1 cellular context compared by ENCODE assay signal in the genomic region with DNA sequence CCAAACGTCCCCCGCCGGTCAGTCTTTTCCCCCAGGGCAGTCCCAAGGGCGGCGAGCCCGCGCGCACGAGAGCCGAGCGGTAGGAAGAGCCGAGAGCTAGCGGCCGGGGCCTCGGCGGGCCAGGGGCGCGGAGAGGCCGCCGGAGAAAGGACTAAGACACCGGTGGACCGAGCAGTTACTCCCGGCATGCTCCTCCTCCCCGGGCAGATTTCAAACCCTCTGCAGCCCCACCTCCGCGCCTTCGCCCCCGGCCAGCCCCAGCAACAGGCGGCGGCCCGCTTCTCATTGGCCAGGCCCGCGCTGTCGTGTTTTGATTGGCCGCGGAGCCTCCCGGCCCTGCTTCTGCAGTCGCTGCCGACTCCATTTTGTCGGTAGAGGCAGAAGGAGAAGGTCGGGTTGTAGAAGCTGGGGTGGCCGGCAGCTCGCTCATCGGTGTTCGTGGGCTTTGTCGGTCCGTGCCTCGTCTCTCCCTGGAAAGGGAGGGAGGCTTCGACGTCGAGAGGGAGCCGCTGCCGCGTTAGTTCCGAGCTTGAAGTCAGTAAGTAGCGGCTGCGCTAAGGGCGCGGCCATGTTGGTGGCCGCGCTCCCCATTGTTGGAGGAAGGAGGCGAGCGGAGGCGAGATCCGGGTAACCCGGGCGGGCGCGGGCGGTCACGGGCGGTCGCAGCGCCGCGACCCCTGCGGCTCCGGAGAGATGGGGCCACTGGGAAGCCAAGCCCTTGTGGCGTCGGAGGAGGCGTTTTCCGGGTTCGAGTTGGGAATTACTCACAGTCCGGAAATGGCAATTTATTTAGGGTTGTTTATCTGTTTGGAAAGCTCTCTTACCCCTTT.
A peak's percentile ranks its signal among the peaks of the same experiment; 100 is the strongest.
TF ChIP-seq lines count a peak whose summit lies in the region.

TSS of gene PNRC2 (plus strand) at position 368 of the 830 bp plus-strand sequence. CDS start 1,630 bp downstream, outside the sequence.

TF ChIP-seq in HepG2, 621 proteins besides CTCF, POLR2A, EP300 and RAD21 (continued from another document and continues in another):
- TF ChIP-seq, protein P1, sequence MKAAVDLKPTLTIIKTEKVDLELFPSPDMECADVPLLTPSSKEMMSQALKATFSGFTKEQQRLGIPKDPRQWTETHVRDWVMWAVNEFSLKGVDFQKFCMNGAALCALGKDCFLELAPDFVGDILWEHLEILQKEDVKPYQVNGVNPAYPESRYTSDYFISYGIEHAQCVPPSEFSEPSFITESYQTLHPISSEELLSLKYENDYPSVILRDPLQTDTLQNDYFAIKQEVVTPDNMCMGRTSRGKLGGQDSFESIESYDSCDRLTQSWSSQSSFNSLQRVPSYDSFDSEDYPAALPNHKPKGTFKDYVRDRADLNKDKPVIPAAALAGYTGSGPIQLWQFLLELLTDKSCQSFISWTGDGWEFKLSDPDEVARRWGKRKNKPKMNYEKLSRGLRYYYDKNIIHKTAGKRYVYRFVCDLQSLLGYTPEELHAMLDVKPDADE (CRISPR knock-in tag; IDR thresholded peaks at IDR 0.05), result no peak
- TF ChIP-seq SP2 (CRISPR knock-in tag; IDR thresholded peaks at IDR 0.05) (peak; percentile 79), CCAR2 (optimal IDR thresholded peaks at IDR 0.05; ENCODE audit: low read depth, low read length) (no peak), DDIT3 (CRISPR knock-in tag; IDR thresholded peaks at IDR 0.05) (no peak), CREM (IDR thresholded peaks at IDR 0.05) (no peak), CREM (CRISPR knock-in tag; IDR thresholded peaks at IDR 0.05) (no peak), HDAC6 (IDR thresholded peaks at IDR 0.05; ENCODE audit: low read depth, low read length) (no peak), SRSF1 (optimal IDR thresholded peaks at IDR 0.05; ENCODE audit: low read depth, low read length) (peak; percentile 83), PRDM10 (CRISPR knock-in tag; IDR thresholded peaks at IDR 0.05; ENCODE audit: low read depth) (no peak), ZFP37 (CRISPR knock-in tag; IDR thresholded peaks at IDR 0.05; ENCODE audit: borderline replicate concordance) (peak; percentile 31; the same call in 1 of the 2 replicates), NR2F1 (CRISPR knock-in tag; IDR thresholded peaks at IDR 0.05) (no peak), ZNF337 (CRISPR knock-in tag; IDR thresholded peaks at IDR 0.05; ENCODE audit: borderline replicate concordance, low read depth) (no peak), ARNT2 (CRISPR knock-in tag; IDR thresholded peaks at IDR 0.05; ENCODE audit: low read depth) (peak; percentile 57), ZNF792 (CRISPR knock-in tag; IDR thresholded peaks at IDR 0.05) (peak; percentile 74; the same call in 1 of the 2 replicates), KAT2B (IDR thresholded peaks at IDR 0.05; ENCODE audit: borderline replicate concordance, low read depth, low read length) (no peak), ZFP36L2 (CRISPR knock-in tag; IDR thresholded peaks at IDR 0.05) (peak; percentile 82; the same call in 1 of the 2 replicates), ZNF30 (CRISPR knock-in tag; IDR thresholded peaks at IDR 0.05) (no peak), MXD3 (CRISPR knock-in tag; IDR thresholded peaks at IDR 0.05) (peak; percentile 65), MXD1 (CRISPR knock-in tag; IDR thresholded peaks at IDR 0.05) (peak; percentile 77), REPIN1 (CRISPR knock-in tag; IDR thresholded peaks at IDR 0.05; ENCODE audit: borderline replicate concordance, low read depth) (peak; percentile 59), AGO1 (IDR thresholded peaks at IDR 0.05; ENCODE audit: low read depth, low read length, poor library complexity, severe bottlenecking) (peak; percentile 56), ZNF709 (CRISPR knock-in tag; IDR thresholded peaks at IDR 0.05) (no peak; the same call in 1 of the 2 replicates), ZNF10 (CRISPR knock-in tag; IDR thresholded peaks at IDR 0.05; ENCODE audit: borderline replicate concordance, low read depth) (no peak), YEATS4 (CRISPR knock-in tag; IDR thresholded peaks at IDR 0.05; ENCODE audit: borderline replicate concordance) (peak; percentile 93), GLI4 (CRISPR knock-in tag; IDR thresholded peaks at IDR 0.05; ENCODE audit: borderline replicate concordance) (no peak; the same call in 1 of the 2 replicates), SMC3 (IDR thresholded peaks at IDR 0.05; ENCODE audit: low read length) (no peak), ARHGAP35 (CRISPR knock-in tag; IDR thresholded peaks at IDR 0.05; ENCODE audit: borderline replicate concordance) (peak; percentile 71; the same call in 1 of the 2 replicates), ZFP62 (CRISPR knock-in tag; IDR thresholded peaks at IDR 0.05) (no peak), ZNF383 (CRISPR knock-in tag; IDR thresholded peaks at IDR 0.05; ENCODE audit: borderline replicate concordance) (0 out of 2 replicates have a peak, but pooled peaks have one; percentile 83), MYC (CRISPR knock-in tag; IDR thresholded peaks at IDR 0.05; ENCODE audit: borderline replicate concordance) (peak; percentile 77), SMAD3 (CRISPR knock-in tag; IDR thresholded peaks at IDR 0.05) (no peak)
- TF ChIP-seq, protein P2, sequence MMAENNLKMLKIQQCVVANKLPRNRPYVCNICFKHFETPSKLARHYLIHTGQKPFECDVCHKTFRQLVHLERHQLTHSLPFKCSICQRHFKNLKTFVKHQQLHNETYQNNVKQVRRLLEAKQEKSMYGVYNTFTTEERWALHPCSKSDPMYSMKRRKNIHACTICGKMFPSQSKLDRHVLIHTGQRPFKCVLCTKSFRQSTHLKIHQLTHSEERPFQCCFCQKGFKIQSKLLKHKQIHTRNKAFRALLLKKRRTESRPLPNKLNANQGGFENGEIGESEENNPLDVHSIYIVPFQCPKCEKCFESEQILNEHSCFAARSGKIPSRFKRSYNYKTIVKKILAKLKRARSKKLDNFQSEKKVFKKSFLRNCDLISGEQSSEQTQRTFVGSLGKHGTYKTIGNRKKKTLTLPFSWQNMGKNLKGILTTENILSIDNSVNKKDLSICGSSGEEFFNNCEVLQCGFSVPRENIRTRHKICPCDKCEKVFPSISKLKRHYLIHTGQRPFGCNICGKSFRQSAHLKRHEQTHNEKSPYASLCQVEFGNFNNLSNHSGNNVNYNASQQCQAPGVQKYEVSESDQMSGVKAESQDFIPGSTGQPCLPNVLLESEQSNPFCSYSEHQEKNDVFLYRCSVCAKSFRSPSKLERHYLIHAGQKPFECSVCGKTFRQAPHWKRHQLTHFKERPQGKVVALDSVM (CRISPR knock-in tag; IDR thresholded peaks at IDR 0.05), result peak; percentile 62
- TF ChIP-seq, protein P3, sequence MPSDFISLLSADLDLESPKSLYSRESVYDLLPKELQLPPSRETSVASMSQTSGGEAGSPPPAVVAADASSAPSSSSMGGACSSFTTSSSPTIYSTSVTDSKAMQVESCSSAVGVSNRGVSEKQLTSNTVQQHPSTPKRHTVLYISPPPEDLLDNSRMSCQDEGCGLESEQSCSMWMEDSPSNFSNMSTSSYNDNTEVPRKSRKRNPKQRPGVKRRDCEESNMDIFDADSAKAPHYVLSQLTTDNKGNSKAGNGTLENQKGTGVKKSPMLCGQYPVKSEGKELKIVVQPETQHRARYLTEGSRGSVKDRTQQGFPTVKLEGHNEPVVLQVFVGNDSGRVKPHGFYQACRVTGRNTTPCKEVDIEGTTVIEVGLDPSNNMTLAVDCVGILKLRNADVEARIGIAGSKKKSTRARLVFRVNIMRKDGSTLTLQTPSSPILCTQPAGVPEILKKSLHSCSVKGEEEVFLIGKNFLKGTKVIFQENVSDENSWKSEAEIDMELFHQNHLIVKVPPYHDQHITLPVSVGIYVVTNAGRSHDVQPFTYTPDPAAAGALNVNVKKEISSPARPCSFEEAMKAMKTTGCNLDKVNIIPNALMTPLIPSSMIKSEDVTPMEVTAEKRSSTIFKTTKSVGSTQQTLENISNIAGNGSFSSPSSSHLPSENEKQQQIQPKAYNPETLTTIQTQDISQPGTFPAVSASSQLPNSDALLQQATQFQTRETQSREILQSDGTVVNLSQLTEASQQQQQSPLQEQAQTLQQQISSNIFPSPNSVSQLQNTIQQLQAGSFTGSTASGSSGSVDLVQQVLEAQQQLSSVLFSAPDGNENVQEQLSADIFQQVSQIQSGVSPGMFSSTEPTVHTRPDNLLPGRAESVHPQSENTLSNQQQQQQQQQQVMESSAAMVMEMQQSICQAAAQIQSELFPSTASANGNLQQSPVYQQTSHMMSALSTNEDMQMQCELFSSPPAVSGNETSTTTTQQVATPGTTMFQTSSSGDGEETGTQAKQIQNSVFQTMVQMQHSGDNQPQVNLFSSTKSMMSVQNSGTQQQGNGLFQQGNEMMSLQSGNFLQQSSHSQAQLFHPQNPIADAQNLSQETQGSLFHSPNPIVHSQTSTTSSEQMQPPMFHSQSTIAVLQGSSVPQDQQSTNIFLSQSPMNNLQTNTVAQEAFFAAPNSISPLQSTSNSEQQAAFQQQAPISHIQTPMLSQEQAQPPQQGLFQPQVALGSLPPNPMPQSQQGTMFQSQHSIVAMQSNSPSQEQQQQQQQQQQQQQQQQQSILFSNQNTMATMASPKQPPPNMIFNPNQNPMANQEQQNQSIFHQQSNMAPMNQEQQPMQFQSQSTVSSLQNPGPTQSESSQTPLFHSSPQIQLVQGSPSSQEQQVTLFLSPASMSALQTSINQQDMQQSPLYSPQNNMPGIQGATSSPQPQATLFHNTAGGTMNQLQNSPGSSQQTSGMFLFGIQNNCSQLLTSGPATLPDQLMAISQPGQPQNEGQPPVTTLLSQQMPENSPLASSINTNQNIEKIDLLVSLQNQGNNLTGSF (CRISPR knock-in tag; IDR thresholded peaks at IDR 0.05), result no peak; the same call in 1 of the 2 replicates
- TF ChIP-seq, protein P4, sequence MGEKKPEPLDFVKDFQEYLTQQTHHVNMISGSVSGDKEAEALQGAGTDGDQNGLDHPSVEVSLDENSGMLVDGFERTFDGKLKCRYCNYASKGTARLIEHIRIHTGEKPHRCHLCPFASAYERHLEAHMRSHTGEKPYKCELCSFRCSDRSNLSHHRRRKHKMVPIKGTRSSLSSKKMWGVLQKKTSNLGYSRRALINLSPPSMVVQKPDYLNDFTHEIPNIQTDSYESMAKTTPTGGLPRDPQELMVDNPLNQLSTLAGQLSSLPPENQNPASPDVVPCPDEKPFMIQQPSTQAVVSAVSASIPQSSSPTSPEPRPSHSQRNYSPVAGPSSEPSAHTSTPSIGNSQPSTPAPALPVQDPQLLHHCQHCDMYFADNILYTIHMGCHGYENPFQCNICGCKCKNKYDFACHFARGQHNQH (CRISPR knock-in tag; IDR thresholded peaks at IDR 0.05), result peak; percentile 81
- TF ChIP-seq, protein P5, sequence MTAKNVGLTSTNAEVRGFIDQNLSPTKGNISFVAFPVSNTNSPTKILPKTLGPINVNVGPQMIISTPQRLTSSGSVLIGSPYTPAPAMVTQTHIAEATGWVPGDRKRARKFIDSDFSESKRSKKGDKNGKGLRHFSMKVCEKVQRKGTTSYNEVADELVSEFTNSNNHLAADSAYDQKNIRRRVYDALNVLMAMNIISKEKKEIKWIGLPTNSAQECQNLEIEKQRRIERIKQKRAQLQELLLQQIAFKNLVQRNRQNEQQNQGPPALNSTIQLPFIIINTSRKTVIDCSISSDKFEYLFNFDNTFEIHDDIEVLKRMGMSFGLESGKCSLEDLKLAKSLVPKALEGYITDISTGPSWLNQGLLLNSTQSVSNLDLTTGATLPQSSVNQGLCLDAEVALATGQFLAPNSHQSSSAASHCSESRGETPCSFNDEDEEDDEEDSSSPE (CRISPR knock-in tag; IDR thresholded peaks at IDR 0.05), result peak; percentile 82
- TF ChIP-seq, protein P6, sequence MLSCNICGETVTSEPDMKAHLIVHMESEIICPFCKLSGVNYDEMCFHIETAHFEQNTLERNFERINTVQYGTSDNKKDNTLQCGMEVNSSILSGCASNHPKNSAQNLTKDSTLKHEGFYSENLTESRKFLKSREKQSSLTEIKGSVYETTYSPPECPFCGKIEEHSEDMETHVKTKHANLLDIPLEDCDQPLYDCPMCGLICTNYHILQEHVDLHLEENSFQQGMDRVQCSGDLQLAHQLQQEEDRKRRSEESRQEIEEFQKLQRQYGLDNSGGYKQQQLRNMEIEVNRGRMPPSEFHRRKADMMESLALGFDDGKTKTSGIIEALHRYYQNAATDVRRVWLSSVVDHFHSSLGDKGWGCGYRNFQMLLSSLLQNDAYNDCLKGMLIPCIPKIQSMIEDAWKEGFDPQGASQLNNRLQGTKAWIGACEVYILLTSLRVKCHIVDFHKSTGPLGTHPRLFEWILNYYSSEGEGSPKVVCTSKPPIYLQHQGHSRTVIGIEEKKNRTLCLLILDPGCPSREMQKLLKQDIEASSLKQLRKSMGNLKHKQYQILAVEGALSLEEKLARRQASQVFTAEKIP (CRISPR knock-in tag; IDR thresholded peaks at IDR 0.05; ENCODE audit: borderline replicate concordance), result no peak
